ENCODE assay signal across 1 cellular context in genomic region chr2:2926009-2926857, GRCh38.
TF ChIP-seq lines count a peak whose summit lies in the region.

No MANE protein-coding gene starts in this region.

TF ChIP-seq in GM23338, 12 proteins besides CTCF, POLR2A, EP300 and RAD21 (continued from another document):
- no peak for TF ChIP-seq ZNF462 (CRISPR knock-in tag; IDR thresholded peaks at IDR 0.05)
